Comparison of ENCODE assay signal across 8 cellular contexts in genomic region chr22:23137905-23138520, GRCh38. TPM values are rescaled to one million over a fixed set of nuclear protein-coding genes. Genes with fewer than 3 reads are reported as not detected.
DNase-seq lines count a peak whose midpoint lies in the region; ATAC-seq and TF ChIP-seq lines count a peak whose summit lies in the region.

No MANE protein-coding gene starts in this region.

- H3K4me1 Mint-ChIP-seq in central memory CD8-positive, alpha-beta T cell = peaks cover 51% of the 10 kb centered on the region
- H3K4me1 Mint-ChIP-seq in stimulated activated naive CD8-positive, alpha-beta T cell treated with anti-CD3 and anti-CD28 coated beads, Interleukin-15, Interleukin-2, amounts not matched to agents 100 ng/mL and 50 ng/mL, for 24 hours (ENCODE audit: low read depth) = peaks cover 62% of the 10 kb centered on the region

- TF ChIP-seq CTCF in OCI-LY1 (IDR thresholded peaks at IDR 0.05; ENCODE audit: low read length) (no peak), dorsolateral prefrontal cortex (IDR thresholded peaks at IDR 0.05 in 54 of 56, conservative IDR thresholded peaks at IDR 0.05 in 2 of 56; ENCODE audit: low read depth in 1 of 56, partially characterized antibody in 56 of 56) (no peak)

- H3K4me1 ChIP-seq in OCI-LY1 (ENCODE audit: insufficient read depth, low read length, severe bottlenecking) = peaks cover 69% of the 10 kb centered on the region

- no peak overlapping the region for H2AFZ ChIP-seq in OCI-LY1 (ENCODE audit: low read length)

- intact Hi-C loops in dorsolateral prefrontal cortex (cut with DNase I) = no loop called here

- H3F3A ChIP-seq in OCI-LY1 (ENCODE audit: insufficient read depth, low read length) = no peaks in the 10 kb centered on the region

- no peaks in the 10 kb centered on the region for H3K9me2 ChIP-seq in OCI-LY1 (ENCODE audit: low read depth, low read length)

- ATAC-seq in central memory CD8-positive, alpha-beta T cell (replicated peaks; ENCODE audit: extremely low read depth, poor library complexity, severe bottlenecking) = peak; percentile 72

- peak overlapping the region; percentile 25 for H3K4me2 ChIP-seq in OCI-LY1 (ENCODE audit: low read length)

- H4K20me1 ChIP-seq in OCI-LY1 (ENCODE audit: insufficient read depth, low read length) = no peaks in the 10 kb centered on the region

- H3K36me3 Mint-ChIP-seq in central memory CD8-positive, alpha-beta T cell (ENCODE audit: insufficient read depth) = peaks cover 17% of the 10 kb centered on the region
- H3K36me3 Mint-ChIP-seq in stimulated activated naive CD8-positive, alpha-beta T cell treated with anti-CD3 and anti-CD28 coated beads, Interleukin-15, Interleukin-2, amounts not matched to agents 100 ng/mL and 50 ng/mL, for 24 hours (ENCODE audit: low read depth) = no peaks in the 10 kb centered on the region

- H3K36me3 ChIP-seq in OCI-LY1 (ENCODE audit: insufficient read depth, low read length) = no peaks in the 10 kb centered on the region

- H3K27ac Mint-ChIP-seq in central memory CD8-positive, alpha-beta T cell (ENCODE audit: low read depth) = peak overlapping the region; percentile 98
- H3K27ac Mint-ChIP-seq in stimulated activated naive CD8-positive, alpha-beta T cell treated with anti-CD3 and anti-CD28 coated beads, Interleukin-15, Interleukin-2, amounts not matched to agents 100 ng/mL and 50 ng/mL, for 24 hours = peak overlapping the region; percentile 86

- H3K9ac ChIP-seq in OCI-LY1 (ENCODE audit: low read length) = peak overlapping the region; percentile 50; the same call in 1 of the 2 replicates

- peak; percentile 87 to 88 for DNase-seq in AML-193 (lab: John Stamatoyannopoulos, UW)
- peak; percentile 57 for DNase-seq in GM19238 (ENCODE audit: insufficient read length, low spot score)
- DNase-seq in central memory CD8-positive, alpha-beta T cell (ENCODE audit: low spot score in 2 of 2) = peak; percentile 43 to 79
- DNase-seq in HUDEP-2 (lab: John Stamatoyannopoulos, UW; ENCODE audit: unreplicated experiment in 76 of 76) = no peak
- DNase-seq in DMS79 treated with DMSO at 0.1 percent for 48 hours (lab: John Stamatoyannopoulos, UW) = no peak
- DNase-seq in dorsolateral prefrontal cortex = no peak

- no peaks in the 10 kb centered on the region for H3K27me3 Mint-ChIP-seq in central memory CD8-positive, alpha-beta T cell
- no peaks in the 10 kb centered on the region for H3K27me3 Mint-ChIP-seq in stimulated activated naive CD8-positive, alpha-beta T cell treated with anti-CD3 and anti-CD28 coated beads, Interleukin-15, Interleukin-2, amounts not matched to agents 100 ng/mL and 50 ng/mL, for 24 hours

- no peaks in the 10 kb centered on the region for H3K79me2 ChIP-seq in OCI-LY1 (ENCODE audit: insufficient read depth, low read length)

- H3K27ac ChIP-seq in OCI-LY1 (ENCODE audit: low read depth, low read length, poor library complexity, severe bottlenecking) (peak overlapping the region; percentile 88), dorsolateral prefrontal cortex (no peak overlapping the region)

- no peak overlapping the region for H3K4me3 ChIP-seq in OCI-LY1 (ENCODE audit: low read depth, low read length, poor library complexity, severe bottlenecking)
- no peak overlapping the region for H3K4me3 ChIP-seq in dorsolateral prefrontal cortex

- H3K4me3 Mint-ChIP-seq in central memory CD8-positive, alpha-beta T cell = peak overlapping the region; percentile 78
- peak overlapping the region; percentile 21 for H3K4me3 Mint-ChIP-seq in stimulated activated naive CD8-positive, alpha-beta T cell treated with anti-CD3 and anti-CD28 coated beads, Interleukin-15, Interleukin-2, amounts not matched to agents 100 ng/mL and 50 ng/mL, for 24 hours

- H3K9me3 Mint-ChIP-seq in central memory CD8-positive, alpha-beta T cell = no peaks in the 10 kb centered on the region
- no peaks in the 10 kb centered on the region for H3K9me3 Mint-ChIP-seq in stimulated activated naive CD8-positive, alpha-beta T cell treated with anti-CD3 and anti-CD28 coated beads, Interleukin-15, Interleukin-2, amounts not matched to agents 100 ng/mL and 50 ng/mL, for 24 hours

- no peaks in the 10 kb centered on the region for H3K27me3 ChIP-seq in OCI-LY1 (ENCODE audit: insufficient read depth, low read length)
- no peaks in the 10 kb centered on the region for H3K27me3 ChIP-seq in dorsolateral prefrontal cortex

- H3K9me3 ChIP-seq in OCI-LY1 (ENCODE audit: low read length) = no peaks in the 10 kb centered on the region

RNA-seq across cellular contexts. Expression of gene RSPH14, which starts 3.8 kb away (rescaled TPM):
- total RNA-seq in dorsolateral prefrontal cortex = 10 to 100 TPM in 84 of 120 experiments, 1 to 10 TPM in 36; 3.0 to 22.3 (median 11.9) TPM

RNA-seq across cellular contexts. Expression of gene RAB36, which starts 7.3 kb away (rescaled TPM):
- 10 to 100 TPM in 101 of 120 experiments, 1 to 10 TPM in 19; 7.2 to 20.6 (median 12.3) TPM for total RNA-seq in dorsolateral prefrontal cortex

RNA-seq across cellular contexts. Expression of gene BCR, which starts 42.3 kb away (rescaled TPM):
- total RNA-seq in dorsolateral prefrontal cortex = 100 to 1,000 TPM in 90 of 120 experiments, 10 to 100 TPM in 30; 54.7 to 211 (median 113) TPM

Comparison
In these comparisons a context has a peak if more than half of its experiments do, and no peak if none do; other contexts are left out.
1. DNase-seq: peak in AML-193 (2 of 2), GM19238 (single experiment) and central memory CD8-positive, alpha-beta T cell (2 of 2); none in HUDEP-2 (0 of 76), DMS79 treated with DMSO at 0.1 percent for 48 hours (single experiment) and dorsolateral prefrontal cortex (0 of 10).